Comparison of ENCODE assay signal across 8 cellular contexts in genomic region chr14:100237735-100238418, GRCh38. TPM values are rescaled to one million over a fixed set of nuclear protein-coding genes. Genes with fewer than 3 reads are reported as not detected.
DNase-seq lines count a peak whose midpoint lies in the region; TF ChIP-seq lines count a peak whose summit lies in the region.

No MANE protein-coding gene starts in this region.

- no peaks in the 10 kb centered on the region for H3K4me1 ChIP-seq in H9 (ENCODE audit: insufficient read depth, low read length)

- H3K4me3 Mint-ChIP-seq in H9, result peak overlapping the region; percentile 82 to 98

- no peak overlapping the region for H2BK20ac ChIP-seq in H9 (ENCODE audit: low read depth, low read length, poor library complexity, severe bottlenecking)

- H3K27ac ChIP-seq in H9 (ENCODE audit: insufficient read length, low read depth, low read length) (peak overlapping the region; percentile 78), coronary artery (peak overlapping the region; percentile 97 to 98)

- H3K23me2 ChIP-seq in H9 (ENCODE audit: insufficient read length, low read depth, low read length, poor library complexity, severe bottlenecking), result no peaks in the 10 kb centered on the region

- no peak overlapping the region for H2BK5ac ChIP-seq in H9 (ENCODE audit: insufficient read length, low read length)

- no peak for TF ChIP-seq CTCF in H9 (conservative IDR thresholded peaks at IDR 0.05)
- no peak for TF ChIP-seq CTCF in coronary artery (IDR thresholded peaks at IDR 0.05)

- no peaks in the 10 kb centered on the region for H4K20me1 ChIP-seq in H9 (ENCODE audit: control insufficient read depth, insufficient read depth, insufficient read length)

- H3K79me2 ChIP-seq in H9 (ENCODE audit: insufficient read depth, low read length), result peaks cover 61% of the 10 kb centered on the region

- H3K18ac ChIP-seq in H9 (ENCODE audit: insufficient read length, low read depth, low read length), result peak overlapping the region; percentile 97

- H2AFZ ChIP-seq in H9 (ENCODE audit: low read length), result no peak overlapping the region

- no CpG with 5 or more reads among the region's 64 CpGs for whole genome bisulfite sequencing in H9 (ENCODE audit: extremely low coverage, insufficient read length, low lambda C conversion rate)

- peaks cover 0 to 2% of the 10 kb centered on the region in 2 experiments; a peak in 1 of 5 replicates for H3K9me3 Mint-ChIP-seq in H9

- H3K27ac Mint-ChIP-seq in H9, result peak overlapping the region; percentile 94 to 99 (median 98)

- H2BK15ac ChIP-seq in H9 (ENCODE audit: low read depth, low read length), result no peak overlapping the region; the same call in 1 of the 2 replicates

- no peak overlapping the region for H3K56ac ChIP-seq in H9 (ENCODE audit: insufficient read length, low read depth, low read length)

- H2AK5ac ChIP-seq in H9 (ENCODE audit: insufficient read length, low read length), result no peak overlapping the region

- H3K36me3 Mint-ChIP-seq in H9 (ENCODE audit: insufficient read depth in 1 of 3, low read depth in 3 of 3), result peaks cover 17 to 28% (median 26%) of the 10 kb centered on the region in 3 experiments

- H3K14ac ChIP-seq in H9 (ENCODE audit: insufficient read depth, low read length), result peak overlapping the region; percentile 99

- H2BK12ac ChIP-seq in H9 (ENCODE audit: insufficient read length, low read depth, low read length), result no peak overlapping the region

- H3K27me3 ChIP-seq in H9 (ENCODE audit: insufficient read depth, low read length), result no peaks in the 10 kb centered on the region

- H3T11ph ChIP-seq in H9 (ENCODE audit: low read length), result peak overlapping the region; percentile 93

- no peak overlapping the region for H4K5ac ChIP-seq in H9 (ENCODE audit: insufficient read length, low read depth, low read length)

- DNase-seq in Daoy (ENCODE audit: low read depth), result peak; percentile 70
- peak; percentile 53 for DNase-seq in H9
- peak; percentile 33 for DNase-seq in NCI-H2107 (lab: John Stamatoyannopoulos, UW)
- peak; percentile 25 for DNase-seq in activated CD4-positive, CD25-positive, alpha-beta regulatory T cell treated with anti-CD3 and anti-CD28 coated beads, Interleukin-2, amount 50 U/mL, for 16 hours (ENCODE audit: low read depth, low spot score)
- no peak for DNase-seq in coronary artery (ENCODE audit: low spot score)
- DNase-seq in lung microvascular endothelial cell (ENCODE audit: low read depth in 2 of 2), result peak; percentile 41 to 53
- DNase-seq in stimulated activated naive CD4-positive, alpha-beta T cell (lab: John Stamatoyannopoulos, UW), result peak in 5 of 6 experiments; percentile 14 to 51 (median 16)
- DNase-seq in T-helper 9 cell, result no peak

- H3K4me2 ChIP-seq in H9 (ENCODE audit: insufficient read depth, insufficient read length, low read length), result peak overlapping the region; percentile 65

- H3K9me3 ChIP-seq in H9 (ENCODE audit: control insufficient read depth, low read depth, low read length), result no peaks in the 10 kb centered on the region

- peaks cover 1% of the 10 kb centered on the region; the same call in 1 of the 2 replicates for H3K27me3 Mint-ChIP-seq in H9 (ENCODE audit: low read depth)

- no peaks in the 10 kb centered on the region for H3K79me1 ChIP-seq in H9 (ENCODE audit: insufficient read depth, low read depth, low read length, poor library complexity, severe bottlenecking)

- peaks cover 27 to 30% of the 10 kb centered on the region in 2 experiments for H3K4me1 Mint-ChIP-seq in H9

- peak overlapping the region; percentile 96 for H3K9ac ChIP-seq in H9 (ENCODE audit: extremely low read depth, insufficient read length, low read length)

- no peak overlapping the region for H2BK120ac ChIP-seq in H9 (ENCODE audit: low read depth, low read length, poor library complexity, severe bottlenecking)

- H3K4ac ChIP-seq in H9 (ENCODE audit: low read depth, low read length), result no peak overlapping the region; the same call in 1 of the 2 replicates

- H3K4me3 ChIP-seq in coronary artery, result peak overlapping the region; percentile 94

- no peak overlapping the region for H4K91ac ChIP-seq in H9 (ENCODE audit: insufficient read length, low read depth, low read length)

- no peak overlapping the region for H4K8ac ChIP-seq in H9 (replicated peaks; ENCODE audit: insufficient read length, low read depth, low read length)

- no peak overlapping the region for H3K23ac ChIP-seq in H9 (ENCODE audit: insufficient read length, low read depth, low read length)

RNA-seq across cellular contexts. Expression of gene YY1, which starts 1.1 kb away (rescaled TPM):
- total RNA-seq in Daoy (2014; rRNA removed; shearing (Covaris generic)), result 44.1 and 47.3 TPM in 2 replicates
- total RNA-seq in H9 (2021) (103 and 106 TPM in 2 replicates), lung microvascular endothelial cell (31.6 and 39.3 TPM in 2 replicates)

Comparison
In these comparisons a context has a peak if more than half of its experiments do, and no peak if none do; other contexts are left out.
1. DNase-seq: peak in Daoy (single experiment), H9 (single experiment), NCI-H2107 (single experiment), activated CD4-positive, CD25-positive, alpha-beta regulatory T cell treated with anti-CD3 and anti-CD28 coated beads, Interleukin-2, amount 50 U/mL, for 16 hours (single experiment), lung microvascular endothelial cell (2 of 2) and stimulated activated naive CD4-positive, alpha-beta T cell (5 of 6); none in coronary artery (single experiment) and T-helper 9 cell (single experiment).